ENCODE assay signal across 23 cellular contexts in genomic region chr11:121996574-121996973, GRCh38.
"Had no signal": no experiment of that assay in that cellular context is flagged by ENCODE, and none has a peak within 500 bp of the region (broad histone marks: within the 10 kb centered on the region; RNA-seq: fewer than 3 reads in every experiment).

No MANE protein-coding gene starts in this region.

- H3K4me3 ChIP-seq: MG63, SK-N-MC had no signal

- H3K27me3 ChIP-seq: MG63 had no signal

- H3K36me3 Mint-ChIP-seq: activated naive CD4-positive, alpha-beta T cell treated with anti-CD3 and anti-CD28 coated beads, Interleukin-2, amount 50 U/mL, for 72 hours had no signal

- H3K9ac ChIP-seq: KMS-11 had no signal

- H3K27ac Mint-ChIP-seq: activated CD4-positive, alpha-beta T cell treated with anti-CD3 and anti-CD28 coated beads for 36 hours; activated CD8-positive, alpha-beta T cell treated with anti-CD3 and anti-CD28 coated beads, Interleukin-2, amount 10 ng/mL, durations not matched to agents 7 days and 5 days; activated naive CD4-positive, alpha-beta T cell treated with anti-CD3 and anti-CD28 coated beads, Interleukin-2, amount 50 U/mL, for 72 hours; activated naive CD8-positive, alpha-beta T cell treated with anti-CD3 and anti-CD28 coated beads, Interleukin-2, amount 50 U/mL, for 24 hours had no signal

- ATAC-seq: activated CD4-positive, alpha-beta T cell treated with anti-CD3 and anti-CD28 coated beads for 36 hours; activated CD8-positive, alpha-beta T cell treated with anti-CD3 and anti-CD28 coated beads, Interleukin-2, amount 10 ng/mL, durations not matched to agents 7 days and 5 days; activated naive CD4-positive, alpha-beta T cell treated with anti-CD3 and anti-CD28 coated beads, Interleukin-2, amount 50 U/mL, for 72 hours; activated naive CD8-positive, alpha-beta T cell treated with anti-CD3 and anti-CD28 coated beads, Interleukin-2, amount 50 U/mL, for 24 hours; activated T-cell treated with anti-CD3 and anti-CD28 coated beads, Interleukin-2, amount 50 U/mL, for 4 hours; HepG2 had no signal

- H3K27me3 Mint-ChIP-seq: brain had no signal

- H3K9me3 ChIP-seq: MG63 had no signal

- H3K4me3 Mint-ChIP-seq: activated CD4-positive, alpha-beta T cell treated with anti-CD3 and anti-CD28 coated beads for 36 hours; activated CD8-positive, alpha-beta T cell treated with anti-CD3 and anti-CD28 coated beads, Interleukin-2, amount 10 ng/mL, durations not matched to agents 7 days and 5 days; activated naive CD8-positive, alpha-beta T cell treated with anti-CD3 and anti-CD28 coated beads, Interleukin-2, amount 50 U/mL, for 24 hours; activated T-cell treated with anti-CD3 and anti-CD28 coated beads, Interleukin-2, amount 50 U/mL, for 4 hours; brain had no signal

- H3K36me3 ChIP-seq: MG63 had no signal

- DNase-seq: activated CD4-positive, alpha-beta T cell treated with anti-CD3 and anti-CD28 coated beads for 36 hours; activated CD4-positive, alpha-beta T cell treated with anti-CD3 and anti-CD28 coated beads, Interleukin-2, amount 50 U/mL, for 4 hours; activated CD4-positive, CD25-positive, alpha-beta regulatory T cell; activated CD8-positive, alpha-beta T cell treated with anti-CD3 and anti-CD28 coated beads, Interleukin-2, amount 10 ng/mL, durations not matched to agents 7 days and 5 days; activated effector memory CD4-positive, alpha-beta T cell treated with anti-CD3 and anti-CD28 coated beads, Interleukin-2, amount 50 U/mL, for 16 hours; activated naive CD4-positive, alpha-beta T cell treated with Interleukin-2 at 50 U/mL for 16 hours; activated naive CD8-positive, alpha-beta T cell treated with anti-CD3 and anti-CD28 coated beads, Interleukin-2, amount 50 U/mL, for 24 hours; activated T-cell treated with anti-CD3 and anti-CD28 coated beads, Interleukin-2, amount 50 U/mL, for 4 hours; MG63; MV-4-11; NCI-H1092 treated with DMSO at 0.1 percent for 48 hours; NCI-H1417 treated with DMSO at 0.1 percent for 48 hours; NCI-H1694; NCI-H2029; NCI-H446; NCI-H524; T-helper 1 cell had no signal

- H3K4me1 Mint-ChIP-seq: activated CD4-positive, alpha-beta T cell treated with anti-CD3 and anti-CD28 coated beads for 36 hours; activated naive CD8-positive, alpha-beta T cell treated with anti-CD3 and anti-CD28 coated beads, Interleukin-2, amount 50 U/mL, for 24 hours had no signal

- H3K27ac ChIP-seq: KMS-11, SK-N-MC, VCaP had no signal

- H3K4me2 ChIP-seq: KMS-11 had no signal
